In genomic region chr4:1991596-1992434, GRCh38 we compare ENCODE assay signal across 2 cellular contexts.
TF ChIP-seq lines count a peak whose summit lies in the region.

No MANE protein-coding gene starts in this region.

TF ChIP-seq in HCT116, 20 proteins besides CTCF, POLR2A, EP300 and RAD21:
- TF ChIP-seq JUND (IDR thresholded peaks at IDR 0.05) = no peak
- TF ChIP-seq CEBPB (IDR thresholded peaks at IDR 0.05; ENCODE audit: low read depth) = no peak
- no peak for TF ChIP-seq SRF (IDR thresholded peaks at IDR 0.05; ENCODE audit: low read depth)
- no peak for TF ChIP-seq POLR2AphosphoS5 (IDR thresholded peaks at IDR 0.05; ENCODE audit: low read depth, low read length)
- TF ChIP-seq MAX (IDR thresholded peaks at IDR 0.05) = no peak
- TF ChIP-seq ZFX (IDR thresholded peaks at IDR 0.05) = no peak
- no peak for TF ChIP-seq EZH2phosphoT487 (IDR thresholded peaks at IDR 0.05; ENCODE audit: borderline replicate concordance)
- TF ChIP-seq CBX3 (IDR thresholded peaks at IDR 0.05; ENCODE audit: low read depth) = no peak
- TF ChIP-seq, protein P1, sequence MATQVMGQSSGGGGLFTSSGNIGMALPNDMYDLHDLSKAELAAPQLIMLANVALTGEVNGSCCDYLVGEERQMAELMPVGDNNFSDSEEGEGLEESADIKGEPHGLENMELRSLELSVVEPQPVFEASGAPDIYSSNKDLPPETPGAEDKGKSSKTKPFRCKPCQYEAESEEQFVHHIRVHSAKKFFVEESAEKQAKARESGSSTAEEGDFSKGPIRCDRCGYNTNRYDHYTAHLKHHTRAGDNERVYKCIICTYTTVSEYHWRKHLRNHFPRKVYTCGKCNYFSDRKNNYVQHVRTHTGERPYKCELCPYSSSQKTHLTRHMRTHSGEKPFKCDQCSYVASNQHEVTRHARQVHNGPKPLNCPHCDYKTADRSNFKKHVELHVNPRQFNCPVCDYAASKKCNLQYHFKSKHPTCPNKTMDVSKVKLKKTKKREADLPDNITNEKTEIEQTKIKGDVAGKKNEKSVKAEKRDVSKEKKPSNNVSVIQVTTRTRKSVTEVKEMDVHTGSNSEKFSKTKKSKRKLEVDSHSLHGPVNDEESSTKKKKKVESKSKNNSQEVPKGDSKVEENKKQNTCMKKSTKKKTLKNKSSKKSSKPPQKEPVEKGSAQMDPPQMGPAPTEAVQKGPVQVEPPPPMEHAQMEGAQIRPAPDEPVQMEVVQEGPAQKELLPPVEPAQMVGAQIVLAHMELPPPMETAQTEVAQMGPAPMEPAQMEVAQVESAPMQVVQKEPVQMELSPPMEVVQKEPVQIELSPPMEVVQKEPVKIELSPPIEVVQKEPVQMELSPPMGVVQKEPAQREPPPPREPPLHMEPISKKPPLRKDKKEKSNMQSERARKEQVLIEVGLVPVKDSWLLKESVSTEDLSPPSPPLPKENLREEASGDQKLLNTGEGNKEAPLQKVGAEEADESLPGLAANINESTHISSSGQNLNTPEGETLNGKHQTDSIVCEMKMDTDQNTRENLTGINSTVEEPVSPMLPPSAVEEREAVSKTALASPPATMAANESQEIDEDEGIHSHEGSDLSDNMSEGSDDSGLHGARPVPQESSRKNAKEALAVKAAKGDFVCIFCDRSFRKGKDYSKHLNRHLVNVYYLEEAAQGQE (IDR thresholded peaks at IDR 0.05; ENCODE audit: low read depth) = no peak
- no peak for TF ChIP-seq SIN3A (IDR thresholded peaks at IDR 0.05; ENCODE audit: low read depth)
- no peak for TF ChIP-seq ZNF274 (IDR thresholded peaks at IDR 0.05; ENCODE audit: low read depth, low read length)

TF ChIP-seq in H1, 55 proteins besides CTCF, POLR2A, EP300 and RAD21:
- TF ChIP-seq RXRA (IDR thresholded peaks at IDR 0.05; ENCODE audit: insufficient read depth, low read depth, low read length) = no peak
- TF ChIP-seq TCF12 (IDR thresholded peaks at IDR 0.05; ENCODE audit: low read depth, low read length) = no peak
- TF ChIP-seq JUN (IDR thresholded peaks at IDR 0.05; ENCODE audit: low read depth, low read length) = no peak
- TF ChIP-seq, protein P2, sequence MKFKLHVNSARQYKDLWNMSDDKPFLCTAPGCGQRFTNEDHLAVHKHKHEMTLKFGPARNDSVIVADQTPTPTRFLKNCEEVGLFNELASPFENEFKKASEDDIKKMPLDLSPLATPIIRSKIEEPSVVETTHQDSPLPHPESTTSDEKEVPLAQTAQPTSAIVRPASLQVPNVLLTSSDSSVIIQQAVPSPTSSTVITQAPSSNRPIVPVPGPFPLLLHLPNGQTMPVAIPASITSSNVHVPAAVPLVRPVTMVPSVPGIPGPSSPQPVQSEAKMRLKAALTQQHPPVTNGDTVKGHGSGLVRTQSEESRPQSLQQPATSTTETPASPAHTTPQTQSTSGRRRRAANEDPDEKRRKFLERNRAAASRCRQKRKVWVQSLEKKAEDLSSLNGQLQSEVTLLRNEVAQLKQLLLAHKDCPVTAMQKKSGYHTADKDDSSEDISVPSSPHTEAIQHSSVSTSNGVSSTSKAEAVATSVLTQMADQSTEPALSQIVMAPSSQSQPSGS (IDR thresholded peaks at IDR 0.05; ENCODE audit: low read length) = no peak
- TF ChIP-seq FOSL1 (IDR thresholded peaks at IDR 0.05; ENCODE audit: insufficient read depth, low read depth, low read length) = no peak
- no peak for TF ChIP-seq BACH1 (IDR thresholded peaks at IDR 0.05; ENCODE audit: low read length)
- no peak for TF ChIP-seq JUND (IDR thresholded peaks at IDR 0.05; ENCODE audit: low read length)
- TF ChIP-seq CBX8 (IDR thresholded peaks at IDR 0.05; ENCODE audit: borderline replicate concordance, low read depth, low read length) = no peak
- TF ChIP-seq CHD1 (IDR thresholded peaks at IDR 0.05; ENCODE audit: low read depth, low read length) = no peak
- no peak for TF ChIP-seq TEAD4 (IDR thresholded peaks at IDR 0.05; ENCODE audit: low read depth, low read length)
- TF ChIP-seq TAF7 (optimal IDR thresholded peaks at IDR 0.05; ENCODE audit: borderline replicate concordance, low read depth, low read length) = no peak
- TF ChIP-seq POU5F1 (IDR thresholded peaks at IDR 0.05; ENCODE audit: low read depth, low read length) = no peak
- TF ChIP-seq NANOG (IDR thresholded peaks at IDR 0.05; ENCODE audit: insufficient read depth, low read depth, low read length, poor library complexity, severe bottlenecking) = no peak
- TF ChIP-seq RFX5 (IDR thresholded peaks at IDR 0.05; ENCODE audit: borderline replicate concordance, low read depth, low read length) = no peak
- no peak for TF ChIP-seq BRCA1 (IDR thresholded peaks at IDR 0.05; ENCODE audit: low read depth, low read length)
- no peak for TF ChIP-seq E2F6 (IDR thresholded peaks at IDR 0.05)
- no peak for TF ChIP-seq SUZ12 (IDR thresholded peaks at IDR 0.05; ENCODE audit: low read length)
- no peak for TF ChIP-seq BCL11A (IDR thresholded peaks at IDR 0.05; ENCODE audit: low read depth in 2 of 2, low read length in 2 of 2)
